In the genomic region with DNA sequence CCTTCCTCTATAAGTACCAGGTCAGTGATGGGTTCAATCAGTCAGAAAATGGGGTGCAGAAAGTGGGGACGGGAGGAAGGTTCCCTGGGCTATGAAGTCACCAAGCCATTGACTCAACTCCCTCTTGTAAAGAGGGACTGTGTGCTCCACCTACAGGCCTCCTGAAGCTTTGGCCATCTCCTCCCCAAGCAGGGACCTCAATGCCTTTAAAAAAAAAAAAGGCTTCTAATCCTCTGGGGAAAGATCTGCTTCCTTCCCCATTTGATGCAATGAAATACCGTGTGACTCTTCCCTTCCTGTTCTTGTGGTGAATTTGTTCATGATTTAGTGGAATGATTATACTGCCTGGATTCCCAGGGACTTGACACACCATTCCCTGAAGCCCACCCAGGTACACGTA, we compare ENCODE assay signal across 14 cellular contexts. TPM values are rescaled to one million over a fixed set of nuclear protein-coding genes. Genes with fewer than 3 reads are reported as not detected.
A peak's percentile ranks its signal among the peaks of the same experiment; 100 is the strongest.
DNase-seq lines count a peak whose midpoint lies in the region; ATAC-seq, FAIRE-seq and TF ChIP-seq lines count a peak whose summit lies in the region.
"Had no signal": no experiment of that assay in that cellular context is flagged by ENCODE, and none has a peak within 500 bp of the region (broad histone marks: within the 10 kb centered on the region; RNA-seq: fewer than 3 reads in every experiment).

No MANE protein-coding gene starts in this region.

- H3K27ac ChIP-seq in HL-60 (replicated peaks): no peak overlapping the region
- no peak overlapping the region for H3K27ac ChIP-seq in PC-3 (ENCODE audit: low read length)
- H3K27ac ChIP-seq in transverse colon: no peak overlapping the region

- H3K9me2 ChIP-seq in PC-3 (replicated peaks; ENCODE audit: low read length): no peaks in the 10 kb centered on the region

- CTCF ChIA-PET in PC-3 (lab: Charles Lee): no interaction called here

- no peak for TF ChIP-seq EP300 in transverse colon (IDR thresholded peaks at IDR 0.05; ENCODE audit: low read depth)

- H3K4me1 ChIP-seq in PC-3 (ENCODE audit: insufficient read depth, low read length): no peaks in the 10 kb centered on the region
- no peaks in the 10 kb centered on the region for H3K4me1 ChIP-seq in transverse colon

- H3F3A ChIP-seq in PC-3 (ENCODE audit: low read length, unreplicated experiment): no peaks in the 10 kb centered on the region

- intact Hi-C loops in PC-3 (cut with micrococcal nuclease) (no loop called here), transverse colon (cut with DNase I; ENCODE audit: low total_unique reads) (no loop called here)

- H3K79me2 ChIP-seq in PC-3 (ENCODE audit: low read length): no peaks in the 10 kb centered on the region

- DNase-seq in HL-60 (ENCODE audit: low read depth in 1 of 2, low spot score in 1 of 2) (peak; percentile 14 to 57), PC-3 (no peak), epithelial cell of esophagus (ENCODE audit: low read depth) (peak; percentile 24), retina (no peak), transverse colon (no peak)
- DNase-seq: activated naive CD8-positive, alpha-beta T cell treated with anti-CD3 and anti-CD28 coated beads, Interleukin-2, amount 10 ng/mL, durations not matched to agents 7 days and 5 days; dermis blood vessel endothelial cell; NCI-H69; nucleus accumbens had no signal

- FAIRE-seq in G401.6 (lab: Jason Lieb, UNC): peak; percentile 61

- H3K36me3 ChIP-seq in PC-3 (ENCODE audit: low read depth, low read length): no peaks in the 10 kb centered on the region
- no peaks in the 10 kb centered on the region for H3K36me3 ChIP-seq in transverse colon

- 36 to 67% methylated on average over 1 to 3 of the region's 3 CpGs for WGBS in transverse colon (ENCODE audit: low coverage in 1 of 2), 2 donors

- no peak overlapping the region for H3K4me3 ChIP-seq in HL-60 (replicated peaks; ENCODE audit: insufficient read depth, low read length)
- H3K4me3 ChIP-seq in PC-3 (ENCODE audit: low read length): no peak overlapping the region
- no peak overlapping the region for H3K4me3 ChIP-seq in epithelial cell of esophagus (ENCODE audit: low read length)
- no peak overlapping the region for H3K4me3 ChIP-seq in transverse colon

- no peak for TF ChIP-seq POLR2A in transverse colon (IDR thresholded peaks at IDR 0.05)

- no peaks in the 10 kb centered on the region for H3K9me3 ChIP-seq in PC-3 (ENCODE audit: low read length)
- no peaks in the 10 kb centered on the region for H3K9me3 ChIP-seq in transverse colon

- POLR2A ChIA-PET in PC-3 (lab: Charles Lee; ENCODE audit: unreplicated experiment): no interaction called here

- H3K27me3 ChIP-seq in HL-60 (ENCODE audit: insufficient read depth, poor library complexity, severe bottlenecking): no peaks in the 10 kb centered on the region
- no peaks in the 10 kb centered on the region for H3K27me3 ChIP-seq in PC-3 (ENCODE audit: low read length)
- H3K27me3 ChIP-seq in transverse colon: no peaks in the 10 kb centered on the region

- H4K20me1 ChIP-seq in PC-3 (ENCODE audit: low read length): no peaks in the 10 kb centered on the region

- in situ Hi-C loops in transverse colon (cut with MboI; ENCODE audit: low pct_ligation_motif_present in 1 of 4, low pct_unique_long_range_greater_than_20kb in 1 of 4, low sequenced_read_pairs in 3 of 4): no loop called here

- peak; percentile 46 for TF ChIP-seq CTCF in HL-60 (IDR thresholded peaks at IDR 0.05; ENCODE audit: insufficient read depth, low read length)
- peak; percentile 26; the same call in 1 of the 2 replicates for TF ChIP-seq CTCF in PC-3 (conservative IDR thresholded peaks at IDR 0.05; ENCODE audit: low read depth, low read length)
- no peak for TF ChIP-seq CTCF in epithelial cell of esophagus (IDR thresholded peaks at IDR 0.05; ENCODE audit: insufficient read depth, low read depth, low read length, missing control alignments)
- TF ChIP-seq CTCF in transverse colon (IDR thresholded peaks at IDR 0.05): no peak

- no TSS peak for BruUV-seq in PC-3 (replicated peaks; lab: Mats Ljungman, UMichigan)

- H3K4me2 ChIP-seq in PC-3 (ENCODE audit: low read length): no peak overlapping the region

- ATAC-seq in PC-3: no peak
- no peak for ATAC-seq in HG02885 (IDR thresholded peaks at IDR 0.05; ENCODE audit: poor library complexity, unreplicated experiment)
- no peak for ATAC-seq in HG03571 (IDR thresholded peaks at IDR 0.05; ENCODE audit: unreplicated experiment)
- ATAC-seq: left lobe of liver had no signal

- no peak overlapping the region for H2AFZ ChIP-seq in PC-3 (ENCODE audit: low read length)

- no peak overlapping the region for H3K9ac ChIP-seq in PC-3 (ENCODE audit: low read length)

RNA-seq across cellular contexts. Expression of gene VWA3A, which starts 30.8 kb away (rescaled TPM):
- total RNA-seq in PC-3 (2014; rRNA removed) (not detected in 2 replicates), transverse colon (under 1 TPM in 1 of 4 donors, not detected in 3; 0.14 TPM)
- total RNA-seq: glomerular endothelial cell had no signal

RNA-seq across cellular contexts. Expression of gene SDR42E2, which starts 39.2 kb away (rescaled TPM):
- total RNA-seq in PC-3 (2014; rRNA removed) (not detected in 2 replicates), transverse colon (not detected)
- total RNA-seq: dermis blood vessel endothelial cell, glomerular endothelial cell, left lobe of liver had no signal

Comparison
In these comparisons a context has a peak if more than half of its experiments do, and no peak if none do; other contexts are left out.
1. DNase-seq: peak in HL-60 (2 of 2) and epithelial cell of esophagus (single experiment); none in PC-3 (single experiment), retina (single experiment) and transverse colon (single experiment).
2. CTCF ChIP-seq: peak in HL-60 (single experiment) and PC-3 (single experiment); none in epithelial cell of esophagus (single experiment) and transverse colon (0 of 5).